ENCODE assay signal across 21 cellular contexts in genomic region chr3:50271314-50272072, GRCh38. TPM values are rescaled to one million over a fixed set of nuclear protein-coding genes. Genes with fewer than 3 reads are reported as not detected.
DNase-seq lines count a peak whose midpoint lies in the region; ATAC-seq, FAIRE-seq and TF ChIP-seq lines count a peak whose summit lies in the region.
"Had no signal": no experiment of that assay in that cellular context is flagged by ENCODE, and none has a peak within 500 bp of the region (broad histone marks: within the 10 kb centered on the region; RNA-seq: fewer than 3 reads in every experiment).

No MANE protein-coding gene starts in this region.

- H3K56ac ChIP-seq in H1 (replicated peaks; ENCODE audit: insufficient read length, low read depth, low read length), result no peak overlapping the region

- H3K18ac ChIP-seq in H1 (ENCODE audit: extremely low read depth, low read length), result no peak overlapping the region

- H3K9ac ChIP-seq in H1 (replicated peaks in 1 of 4; ENCODE audit: extremely low read depth in 1 of 4, low read depth in 3 of 4, low read length in 3 of 4) (no peak overlapping the region), GM23248 (no peak overlapping the region)

- H3K4me1 Mint-ChIP-seq in T-helper 2 cell treated with Interferon-gamma antibody and Interleukin-4, amounts not matched to agents 5 μg/mL and 100 μg/mL, for 36 hours (ENCODE audit: low read depth), result peaks cover 16% of the 10 kb centered on the region
- peaks cover 80% of the 10 kb centered on the region for H3K4me1 Mint-ChIP-seq in nephron progenitor cell
- H3K4me1 Mint-ChIP-seq in natural killer cell treated with Interleukin-12 subunit alpha and Interleukin-12 subunit beta and Interleukin-15 and Interleukin-18, amount 100 ng/mL, for 72 hours (ENCODE audit: low read depth in 2 of 2), result peaks cover 20 to 22% of the 10 kb centered on the region in 2 donors

- H4K91ac ChIP-seq in H1 (replicated peaks; ENCODE audit: insufficient read length, low read length), result no peak overlapping the region

- H2BK5ac ChIP-seq in H1 (ENCODE audit: low read depth, low read length), result no peak overlapping the region; the same call in 1 of the 2 replicates

- H2BK12ac ChIP-seq in H1 (ENCODE audit: low read depth, low read length), result peak overlapping the region; percentile 53

- H3K4me3 ChIP-seq in H1 (ENCODE audit: extremely low read depth in 1 of 4, insufficient read depth in 2 of 4, low read depth in 3 of 4, low read length in 4 of 4) (no peak overlapping the region), GM23248 (no peak overlapping the region)
- H3K4me3 ChIP-seq: left ventricle myocardium inferior had no signal

- H3K4me1 ChIP-seq in H1 (replicated peaks in 1 of 4; ENCODE audit: control insufficient read depth in 3 of 4, insufficient read depth in 4 of 4, low read length in 3 of 4) (peaks cover 0 to 34% (median 30%) of the 10 kb centered on the region in 4 experiments; a peak in 6 of 7 replicates), GM23248 (ENCODE audit: insufficient read depth) (peaks cover 28% of the 10 kb centered on the region)

- H2AFZ ChIP-seq in H1 (ENCODE audit: low read length) (no peak overlapping the region), GM23248 (no peak overlapping the region)

- intact Hi-C loops in head of caudate nucleus (cut with DNase I), result loop anchor here (2.0 to 10.0 kb wide), 3 partner anchors 45 to 157 kb away; partner anchors contain the start of genes HYAL2 and TUSC2

- no peaks in the 10 kb centered on the region for H3K9me3 Mint-ChIP-seq in T-helper 2 cell treated with Interferon-gamma antibody and Interleukin-4, amounts not matched to agents 5 μg/mL and 100 μg/mL, for 36 hours
- H3K9me3 Mint-ChIP-seq in nephron progenitor cell, result no peaks in the 10 kb centered on the region
- no peaks in the 10 kb centered on the region for H3K9me3 Mint-ChIP-seq in natural killer cell treated with Interleukin-12 subunit alpha and Interleukin-12 subunit beta and Interleukin-15 and Interleukin-18, amount 100 ng/mL, for 72 hours

- peaks cover 26 to 40% (median 35%) of the 10 kb centered on the region in 4 experiments for H3K27me3 ChIP-seq in H1 (replicated peaks in 1 of 4; ENCODE audit: control insufficient read depth in 3 of 4, extremely low read depth in 1 of 4, insufficient read depth in 3 of 4, low read length in 3 of 4)
- H3K27me3 ChIP-seq in GM23248 (replicated peaks; ENCODE audit: insufficient read depth), result no peaks in the 10 kb centered on the region

- H3K4ac ChIP-seq in H1 (replicated peaks; ENCODE audit: insufficient read length, low read depth, low read length), result no peak overlapping the region

- POLR2A ChIA-PET in H1 (lab: Charles Lee; ENCODE audit: partially characterized antibody), result interaction anchor here (0.6 to 4.4 kb wide), 6 partner anchors 12 to 353 kb away, joined by 3 to 35 read pairs (median 6); partner anchors contain the start of gene IFRD2

- H3F3A ChIP-seq in GM23248 (ENCODE audit: insufficient read depth), result peaks cover 13% of the 10 kb centered on the region; the same call in 1 of the 2 replicates

- H3K36me3 Mint-ChIP-seq in T-helper 2 cell treated with Interferon-gamma antibody and Interleukin-4, amounts not matched to agents 5 μg/mL and 100 μg/mL, for 36 hours (ENCODE audit: low read depth), result no peaks in the 10 kb centered on the region
- no peaks in the 10 kb centered on the region for H3K36me3 Mint-ChIP-seq in nephron progenitor cell (ENCODE audit: low read depth)
- no peaks in the 10 kb centered on the region for H3K36me3 Mint-ChIP-seq in natural killer cell treated with Interleukin-12 subunit alpha and Interleukin-12 subunit beta and Interleukin-15 and Interleukin-18, amount 100 ng/mL, for 72 hours

- H3K27ac Mint-ChIP-seq in T-helper 2 cell treated with Interferon-gamma antibody and Interleukin-4, amounts not matched to agents 5 μg/mL and 100 μg/mL, for 36 hours, result peak overlapping the region; percentile 34
- H3K27ac Mint-ChIP-seq in nephron progenitor cell, result peak overlapping the region; percentile 54
- H3K27ac Mint-ChIP-seq in natural killer cell treated with Interleukin-12 subunit alpha and Interleukin-12 subunit beta and Interleukin-15 and Interleukin-18, amount 100 ng/mL, for 72 hours, result peak overlapping the region in 1 of 2 donors; percentile 77

- ATAC-seq in natural killer cell treated with Interleukin-12 subunit alpha and Interleukin-12 subunit beta and Interleukin-15 and Interleukin-18, amount 100 ng/mL, for 72 hours, result no peak

- H3K14ac ChIP-seq in H1 (ENCODE audit: insufficient read length), result no peak overlapping the region

- peaks cover 40% of the 10 kb centered on the region for H3K27me3 Mint-ChIP-seq in T-helper 2 cell treated with Interferon-gamma antibody and Interleukin-4, amounts not matched to agents 5 μg/mL and 100 μg/mL, for 36 hours (ENCODE audit: low read depth)
- H3K27me3 Mint-ChIP-seq in nephron progenitor cell (ENCODE audit: low read depth, poor library complexity), result peaks cover 35% of the 10 kb centered on the region
- peaks cover 19 to 24% of the 10 kb centered on the region in 2 donors for H3K27me3 Mint-ChIP-seq in natural killer cell treated with Interleukin-12 subunit alpha and Interleukin-12 subunit beta and Interleukin-15 and Interleukin-18, amount 100 ng/mL, for 72 hours

- TF ChIP-seq POLR2A in H1 (IDR thresholded peaks at IDR 0.05; ENCODE audit: control extremely low read depth in 1 of 2, low read depth in 2 of 2, low read length in 2 of 2), result no peak

- peaks cover 4% of the 10 kb centered on the region; the same call in 1 of the 2 replicates for H3K23me2 ChIP-seq in H1 (ENCODE audit: low read depth, low read length)

- TF ChIP-seq EP300 in H1 (IDR thresholded peaks at IDR 0.05; ENCODE audit: borderline replicate concordance in 1 of 2, low read depth in 2 of 2, low read length in 2 of 2), result no peak

- 0 out of 2 replicates have a peak overlapping the region, but pooled peaks have one; percentile 21 for H2BK20ac ChIP-seq in H1 (ENCODE audit: low read length)

- H3K27ac ChIP-seq in H1 (ENCODE audit: low read depth, low read length) (no peak overlapping the region), GM23248 (no peak overlapping the region)
- H3K27ac ChIP-seq: left ventricle myocardium inferior, WERI-Rb-1 had no signal

- FAIRE-seq in H1 (lab: Jason Lieb, UNC), result no peak
- FAIRE-seq in urothelium cell line (lab: Jason Lieb, UNC), result peak; percentile 30
- FAIRE-seq: RCC 7860 had no signal

- H3K36me3 ChIP-seq in H1 (ENCODE audit: control insufficient read depth in 2 of 4, insufficient read depth in 4 of 4, low read length in 3 of 4), result no peaks in the 10 kb centered on the region
- no peaks in the 10 kb centered on the region for H3K36me3 ChIP-seq in GM23248 (ENCODE audit: low read depth)
- H3K36me3 ChIP-seq: left ventricle myocardium inferior, WERI-Rb-1 had no signal

- H3K79me2 ChIP-seq in H1 (ENCODE audit: control insufficient read depth in 1 of 2, insufficient read depth in 2 of 2, low read length in 2 of 2) (no peaks in the 10 kb centered on the region), GM23248 (ENCODE audit: insufficient read depth) (no peaks in the 10 kb centered on the region)

- peaks cover 0 to 1% of the 10 kb centered on the region in 2 experiments for H4K20me1 ChIP-seq in H1 (replicated peaks in 1 of 2; ENCODE audit: control insufficient read depth in 1 of 2, insufficient read depth in 2 of 2, low read length in 2 of 2)
- no peaks in the 10 kb centered on the region for H4K20me1 ChIP-seq in GM23248 (ENCODE audit: insufficient read depth)

- H3K4me2 ChIP-seq in H1 (ENCODE audit: insufficient read depth in 1 of 2, low read depth in 2 of 2, low read length in 2 of 2), result no peak overlapping the region
- H3K4me2 ChIP-seq in GM23248 (ENCODE audit: unreplicated experiment), result no peak overlapping the region

- no peaks in the 10 kb centered on the region for H3K79me1 ChIP-seq in H1 (ENCODE audit: low read depth, low read length)

- no peak overlapping the region for H4K5ac ChIP-seq in H1 (ENCODE audit: insufficient read length, low read depth, low read length)

- H2AK5ac ChIP-seq in H1 (ENCODE audit: low read depth, low read length), result no peak overlapping the region; the same call in 1 of the 2 replicates

- H3K9me3 ChIP-seq in H1 (ENCODE audit: insufficient read depth in 2 of 2, low read depth in 1 of 2, low read length in 1 of 2), result no peaks in the 10 kb centered on the region; a peak in 1 of 4 replicates
- no peaks in the 10 kb centered on the region for H3K9me3 ChIP-seq in GM23248 (ENCODE audit: low read depth)
- H3K9me3 ChIP-seq: left ventricle myocardium inferior had no signal

- no peaks in the 10 kb centered on the region for H3K9me2 ChIP-seq in GM23248 (ENCODE audit: insufficient read depth)

- H3K23ac ChIP-seq in H1 (ENCODE audit: insufficient read length), result no peak overlapping the region

- H3K4me3 Mint-ChIP-seq in T-helper 2 cell treated with Interferon-gamma antibody and Interleukin-4, amounts not matched to agents 5 μg/mL and 100 μg/mL, for 36 hours, result no peak overlapping the region
- H3K4me3 Mint-ChIP-seq in nephron progenitor cell, result peak overlapping the region; percentile 59
- H3K4me3 Mint-ChIP-seq in natural killer cell treated with Interleukin-12 subunit alpha and Interleukin-12 subunit beta and Interleukin-15 and Interleukin-18, amount 100 ng/mL, for 72 hours, result no peak overlapping the region
- H3K4me3 Mint-ChIP-seq: CD14-positive monocyte had no signal

- in situ Hi-C loops in GM23248 (cut with MboI), result loop anchor here (5.0 kb wide), 1 partner anchor 74 kb away; no protein-coding TSS in a partner anchor

- no peak for DNase-seq in T-helper 2 cell treated with Interferon-gamma antibody and Interleukin-4, amounts not matched to agents 5 μg/mL and 100 μg/mL, for 36 hours (ENCODE audit: low spot score)
- DNase-seq in T-helper 2 cell, result no peak
- no peak for DNase-seq in H1 (ENCODE audit: low read depth in 1 of 2, low spot score in 2 of 2)
- no peak for DNase-seq in nephron progenitor cell
- DNase-seq in urothelium cell line (ENCODE audit: low spot score), result no peak
- DNase-seq in head of caudate nucleus, result no peak
- no peak for DNase-seq in GM23248
- no peak for DNase-seq in natural killer cell treated with Interleukin-12 subunit alpha and Interleukin-12 subunit beta and Interleukin-15 and Interleukin-18, amount 100 ng/mL, for 72 hours (ENCODE audit: low spot score)
- DNase-seq: 8988T; activated effector memory CD4-positive, alpha-beta T cell treated with Interleukin-2 at 50 U/mL for 16 hours; amygdala; DMS79; left ventricle myocardium inferior; NCI-H1048; NCI-H748 treated with DMSO at 0.1 percent for 48 hours; WERI-Rb-1 had no signal

- TF ChIP-seq RAD21 in H1 (IDR thresholded peaks at IDR 0.05 in 1 of 2, conservative IDR thresholded peaks at IDR 0.05 in 1 of 2; ENCODE audit: low read depth in 2 of 2, low read length in 2 of 2), result no peak

- TF ChIP-seq CTCF in H1 (IDR thresholded peaks at IDR 0.05; ENCODE audit: control extremely low read depth in 1 of 3, insufficient read depth in 1 of 3, low read depth in 1 of 3, low read length in 3 of 3), result no peak
- TF ChIP-seq CTCF in nephron progenitor cell (IDR thresholded peaks at IDR 0.05), result no peak

- CTCF ChIA-PET in H1 (lab: Charles Lee; ENCODE audit: partially characterized antibody), result interaction anchor here (0.6 to 53.5 kb wide), 11 partner anchors 8 to 88 kb away, joined by 3 to 2149 read pairs (median 6); partner anchors contain the start of genes GNAI2, GNAT1 and SLC38A3

- no peak overlapping the region; the same call in 1 of the 2 replicates for H4K8ac ChIP-seq in H1 (ENCODE audit: extremely low read depth, insufficient read depth, low read length)

- 89% methylated on average over 10 of the region's 10 CpGs; no CpG with 5 or more reads in 1 of the 2 experiments for WGBS in H1 (ENCODE audit: extremely low coverage in 1 of 2, insufficient coverage in 1 of 2, insufficient read length in 1 of 2, insufficient replicate concordance in 2 of 2, low coverage in 1 of 2, low lambda C conversion rate in 2 of 2, missing lambda C conversion rate in 1 of 2), 2 experiments
- WGBS in GM23248 (ENCODE audit: low coverage in 1 of 2, low lambda C conversion rate in 2 of 2, missing lambda C conversion rate in 2 of 2), 2 experiments, result 76 to 77% methylated on average over 10 of the region's 10 CpGs

- H2BK15ac ChIP-seq in H1 (ENCODE audit: low read length), result peak overlapping the region; percentile 99; the same call in 1 of the 2 replicates

- H2BK120ac ChIP-seq in H1 (replicated peaks; ENCODE audit: low read depth, low read length), result no peak overlapping the region

RNA-seq across cellular contexts. Expression of gene SEMA3B, which starts 2.5 kb away (rescaled TPM):
- 4.7 and 4.8 TPM in 2 replicates for total RNA-seq in H1 (2021; fragmentation: NEBNext Ultra II Directional; extraction: Animal tissue kit (Norgen Biotek cat#: 25700))
- polyA plus RNA-seq in H1 (2011; rRNA removed), result 3.0 and 7.1 TPM in 2 replicates
- polyA plus RNA-seq in H1 (2011; cell fraction: cytosol; rRNA removed), result 7.4 TPM
- 37.5 TPM for polyA plus RNA-seq in H1 (2011; cell fraction: nucleus; rRNA removed)
- polyA plus RNA-seq in H1 (2012, experiment 1 of 2), result 3.1 to 6.7 TPM (median 5.4 TPM) in 4 replicates
- polyA plus RNA-seq in H1 (2012, experiment 2 of 2), result 2.1 TPM
- polyA plus RNA-seq in H1 (2013, experiment 1 of 2), result 2.4 TPM
- polyA plus RNA-seq in H1 (2013, experiment 2 of 2), result 2.4 TPM
- polyA minus RNA-seq in H1 (2011; rRNA and poly(A)+ RNA removed), result 1.2 and 1.4 TPM in 2 replicates
- 9.0 TPM for polyA minus RNA-seq in H1 (2011; cell fraction: cytosol; rRNA and poly(A)+ RNA removed)
- polyA minus RNA-seq in H1 (2011; cell fraction: nucleus; rRNA and poly(A)+ RNA removed), result 6.6 TPM
- 8.8 and 13.3 TPM in 2 replicates for total RNA-seq in GM23248 (2014; rRNA removed; shearing (Covaris generic))
- polyA plus RNA-seq in GM23248 (2016; fragmentation: Nextera tagmentation; extraction: Ambion mirVana), result 7.6 and 8.4 TPM in 2 replicates
- total RNA-seq in natural killer cell treated with Interleukin-12 subunit alpha and Interleukin-12 subunit beta and Interleukin-15 and Interleukin-18, amount 100 ng/mL, for 72 hours, result 1 to 10 TPM in 1 of 2 donors, under 1 TPM in 1; 0.89 to 1.2 TPM
- polyA plus RNA-seq: CD14-positive monocyte had no signal

RNA-seq across cellular contexts. Expression of gene LSMEM2, which starts 7.4 kb away (rescaled TPM):
- 0.57 and 0.58 TPM in 2 replicates for total RNA-seq in H1 (2021; fragmentation: NEBNext Ultra II Directional; extraction: Animal tissue kit (Norgen Biotek cat#: 25700))
- 0.68 and 0.94 TPM in 2 replicates for polyA plus RNA-seq in H1 (2011; rRNA removed)
- 0.74 TPM for polyA plus RNA-seq in H1 (2011; cell fraction: cytosol; rRNA removed)
- 1.1 TPM for polyA plus RNA-seq in H1 (2011; cell fraction: nucleus; rRNA removed)
- 0.37 to 0.74 TPM (median 0.57 TPM) in 4 replicates for polyA plus RNA-seq in H1 (2012, experiment 1 of 2)
- polyA plus RNA-seq in H1 (2012, experiment 2 of 2), result 0.38 TPM
- polyA plus RNA-seq in H1 (2013, experiment 1 of 2), result 0.20 TPM
- polyA plus RNA-seq in H1 (2013, experiment 2 of 2), result 0.15 TPM
- polyA minus RNA-seq in H1 (2011; rRNA and poly(A)+ RNA removed), result 0.63 and 0.69 TPM in 2 replicates
- polyA minus RNA-seq in H1 (2011; cell fraction: cytosol; rRNA and poly(A)+ RNA removed), result not detected
- polyA minus RNA-seq in H1 (2011; cell fraction: nucleus; rRNA and poly(A)+ RNA removed), result not detected
- not detected in 2 replicates for total RNA-seq in GM23248 (2014; rRNA removed; shearing (Covaris generic))
- polyA plus RNA-seq in GM23248 (2016; fragmentation: Nextera tagmentation; extraction: Ambion mirVana), result not detected in 2 replicates
- total RNA-seq in natural killer cell treated with Interleukin-12 subunit alpha and Interleukin-12 subunit beta and Interleukin-15 and Interleukin-18, amount 100 ng/mL, for 72 hours, result not detected
- total RNA-seq: activated CD8-positive, alpha-beta memory T cell treated with anti-CD3 and anti-CD28 coated beads for 36 hours; chondrocyte had no signal
- polyA plus RNA-seq: CD14-positive monocyte, neural cell had no signal

RNA-seq across cellular contexts. Expression of gene IFRD2, which starts 20.7 kb away (rescaled TPM):
- total RNA-seq in H1 (2021; fragmentation: NEBNext Ultra II Directional; extraction: Animal tissue kit (Norgen Biotek cat#: 25700)), result 88.8 and 97.8 TPM in 2 replicates
- polyA plus RNA-seq in H1 (2011; rRNA removed) (76.7 and 123 TPM in 2 replicates), GM23248 (2016; fragmentation: Nextera tagmentation; extraction: Ambion mirVana) (85.4 and 90.6 TPM in 2 replicates)
- 76.7 TPM for polyA plus RNA-seq in H1 (2011; cell fraction: cytosol; rRNA removed)
- polyA plus RNA-seq in H1 (2011; cell fraction: nucleus; rRNA removed), result 310 TPM
- polyA plus RNA-seq in H1 (2012, experiment 1 of 2), result 72.6 to 93.2 TPM (median 89.6 TPM) in 4 replicates
- polyA plus RNA-seq in H1 (2012, experiment 2 of 2), result 133 TPM
- 61.4 TPM for polyA plus RNA-seq in H1 (2013, experiment 1 of 2)
- 54.6 TPM for polyA plus RNA-seq in H1 (2013, experiment 2 of 2)
- 47.8 and 50.1 TPM in 2 replicates for polyA minus RNA-seq in H1 (2011; rRNA and poly(A)+ RNA removed)
- 33.3 TPM for polyA minus RNA-seq in H1 (2011; cell fraction: cytosol; rRNA and poly(A)+ RNA removed)
- 86.7 TPM for polyA minus RNA-seq in H1 (2011; cell fraction: nucleus; rRNA and poly(A)+ RNA removed)
- 86.6 and 90.2 TPM in 2 replicates for total RNA-seq in GM23248 (2014; rRNA removed; shearing (Covaris generic))
- total RNA-seq in natural killer cell treated with Interleukin-12 subunit alpha and Interleukin-12 subunit beta and Interleukin-15 and Interleukin-18, amount 100 ng/mL, for 72 hours, result 100 to 1,000 TPM in 1 of 2 donors, 10 to 100 TPM in 1; 84.2 to 225 TPM

RNA-seq across cellular contexts. Expression of gene HYAL3, which starts 27.7 kb away (rescaled TPM):
- total RNA-seq in H1 (2021; fragmentation: NEBNext Ultra II Directional; extraction: Animal tissue kit (Norgen Biotek cat#: 25700)), result 3.2 and 4.9 TPM in 2 replicates
- polyA plus RNA-seq in H1 (2011; rRNA removed) (12.2 and 13.0 TPM in 2 replicates), GM23248 (2016; fragmentation: Nextera tagmentation; extraction: Ambion mirVana) (5.7 and 7.6 TPM in 2 replicates)
- polyA plus RNA-seq in H1 (2011; cell fraction: cytosol; rRNA removed), result 7.5 TPM
- polyA plus RNA-seq in H1 (2011; cell fraction: nucleus; rRNA removed), result 9.4 TPM
- 3.3 to 4.6 TPM (median 4.3 TPM) in 4 replicates for polyA plus RNA-seq in H1 (2012, experiment 1 of 2)
- polyA plus RNA-seq in H1 (2012, experiment 2 of 2), result 6.7 TPM
- 3.5 TPM for polyA plus RNA-seq in H1 (2013, experiment 1 of 2)
- 3.8 TPM for polyA plus RNA-seq in H1 (2013, experiment 2 of 2)
- polyA minus RNA-seq in H1 (2011; rRNA and poly(A)+ RNA removed), result 2.1 and 6.2 TPM in 2 replicates
- 5.6 TPM for polyA minus RNA-seq in H1 (2011; cell fraction: cytosol; rRNA and poly(A)+ RNA removed)
- 5.2 TPM for polyA minus RNA-seq in H1 (2011; cell fraction: nucleus; rRNA and poly(A)+ RNA removed)
- total RNA-seq in GM23248 (2014; rRNA removed; shearing (Covaris generic)), result 3.0 and 9.6 TPM in 2 replicates
- total RNA-seq in natural killer cell treated with Interleukin-12 subunit alpha and Interleukin-12 subunit beta and Interleukin-15 and Interleukin-18, amount 100 ng/mL, for 72 hours, result 1 to 10 TPM; 5.5 to 5.6 TPM

RNA-seq across cellular contexts. Expression of gene NAA80, which starts 27.7 kb away (rescaled TPM):
- 10.1 and 11.3 TPM in 2 replicates for total RNA-seq in H1 (2021; fragmentation: NEBNext Ultra II Directional; extraction: Animal tissue kit (Norgen Biotek cat#: 25700))
- polyA plus RNA-seq in H1 (2011; rRNA removed) (16.7 and 23.9 TPM in 2 replicates), GM23248 (2016; fragmentation: Nextera tagmentation; extraction: Ambion mirVana) (10.8 and 11.1 TPM in 2 replicates)
- polyA plus RNA-seq in H1 (2011; cell fraction: cytosol; rRNA removed), result 12.0 TPM
- 36.5 TPM for polyA plus RNA-seq in H1 (2011; cell fraction: nucleus; rRNA removed)
- polyA plus RNA-seq in H1 (2012, experiment 1 of 2), result 5.4 to 12.0 TPM (median 10.1 TPM) in 4 replicates
- polyA plus RNA-seq in H1 (2012, experiment 2 of 2), result 10.8 TPM
- polyA plus RNA-seq in H1 (2013, experiment 1 of 2), result 10.9 TPM
- 11.2 TPM for polyA plus RNA-seq in H1 (2013, experiment 2 of 2)
- polyA minus RNA-seq in H1 (2011; rRNA and poly(A)+ RNA removed), result 7.2 and 13.4 TPM in 2 replicates
- 3.4 TPM for polyA minus RNA-seq in H1 (2011; cell fraction: cytosol; rRNA and poly(A)+ RNA removed)
- polyA minus RNA-seq in H1 (2011; cell fraction: nucleus; rRNA and poly(A)+ RNA removed), result 15.6 TPM
- total RNA-seq in GM23248 (2014; rRNA removed; shearing (Covaris generic)), result 7.8 and 10.2 TPM in 2 replicates
- total RNA-seq in natural killer cell treated with Interleukin-12 subunit alpha and Interleukin-12 subunit beta and Interleukin-15 and Interleukin-18, amount 100 ng/mL, for 72 hours, result 10 to 100 TPM; 13.2 to 15.7 TPM
